Comparison of ENCODE assay signal across 8 cellular contexts in the genomic region with DNA sequence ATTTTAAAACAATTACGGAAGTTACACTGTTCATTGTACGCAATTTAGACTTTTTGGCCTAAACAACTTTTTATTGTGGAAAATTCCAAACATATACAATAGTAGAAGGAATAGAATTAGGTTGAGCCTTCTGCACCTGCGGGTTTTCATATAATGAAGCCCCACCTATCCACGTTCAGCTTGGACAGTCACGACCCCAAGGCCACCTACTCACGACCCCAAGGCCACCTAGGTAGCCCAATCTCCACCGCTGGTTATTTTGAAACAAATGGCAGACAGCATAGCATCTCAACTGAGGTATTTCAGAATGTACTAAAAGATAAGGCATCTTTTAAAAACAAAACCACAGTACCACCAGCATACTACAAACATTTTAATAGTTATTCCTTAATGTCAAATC. TPM values are rescaled to one million over a fixed set of nuclear protein-coding genes. Genes with fewer than 3 reads are reported as not detected.
A peak's percentile ranks its signal among the peaks of the same experiment; 100 is the strongest.
DNase-seq lines count a peak whose midpoint lies in the region; ATAC-seq and TF ChIP-seq lines count a peak whose summit lies in the region.

No MANE protein-coding gene starts in this region.

- no peaks in the 10 kb centered on the region for H3K36me3 ChIP-seq in left ventricle myocardium inferior
- H3K36me3 ChIP-seq in breast epithelium, result no peaks in the 10 kb centered on the region
- H3K36me3 ChIP-seq in uterus, result no peaks in the 10 kb centered on the region

- intact Hi-C loops in left ventricle myocardium inferior (cut with micrococcal nuclease), result no loop called here
- intact Hi-C loops in Right ventricle myocardium superior (cut with DNase I), result no loop called here
- intact Hi-C loops in breast epithelium (cut with DNase I; ENCODE audit: low total_unique reads), result no loop called here
- intact Hi-C loops in uterus (cut with DNase I; ENCODE audit: low total_unique reads), result no loop called here

- no peak for DNase-seq in left ventricle myocardium inferior
- no peak for DNase-seq in Right ventricle myocardium superior
- no peak for DNase-seq in breast epithelium (ENCODE audit: low spot score in 2 of 2)
- no peak for DNase-seq in uterus
- no peak for DNase-seq in HuH-7 (ENCODE audit: low spot score)
- DNase-seq in NCI-H1930 (lab: John Stamatoyannopoulos, UW), result no peak

- TF ChIP-seq POLR2A in breast epithelium (IDR thresholded peaks at IDR 0.05), result no peak
- no peak for TF ChIP-seq POLR2A in uterus (IDR thresholded peaks at IDR 0.05)

- H3K4me3 ChIP-seq in left ventricle myocardium inferior, result peak overlapping the region; percentile 95
- peak overlapping the region; percentile 76 to 92 (median 80) for H3K4me3 ChIP-seq in breast epithelium
- H3K4me3 ChIP-seq in mononuclear cell (ENCODE audit: low read length), result peak overlapping the region; percentile 89
- H3K4me3 ChIP-seq in uterus, result peak overlapping the region; percentile 84

- H3K27me3 ChIP-seq in left ventricle myocardium inferior (ENCODE audit: low read depth) (no peaks in the 10 kb centered on the region), breast epithelium (no peaks in the 10 kb centered on the region), mononuclear cell (ENCODE audit: insufficient read depth, low read length) (no peaks in the 10 kb centered on the region), uterus (no peaks in the 10 kb centered on the region)

- peak overlapping the region; percentile 92 for H3K27ac ChIP-seq in left ventricle myocardium inferior (replicated peaks)
- peak overlapping the region; percentile 82 to 94 for H3K27ac ChIP-seq in breast epithelium
- peak overlapping the region; percentile 94 for H3K27ac ChIP-seq in uterus

- H3K9me3 ChIP-seq in left ventricle myocardium inferior (replicated peaks), result no peaks in the 10 kb centered on the region
- no peaks in the 10 kb centered on the region for H3K9me3 ChIP-seq in breast epithelium
- H3K9me3 ChIP-seq in mononuclear cell (ENCODE audit: low read depth, low read length), result no peaks in the 10 kb centered on the region
- no peaks in the 10 kb centered on the region for H3K9me3 ChIP-seq in uterus

- ATAC-seq in Right ventricle myocardium superior (ENCODE audit: poor library complexity) (no peak), GM18873 (IDR thresholded peaks at IDR 0.05; ENCODE audit: low FRiP score, unreplicated experiment) (no peak)

- TF ChIP-seq CTCF in left ventricle myocardium inferior (IDR thresholded peaks at IDR 0.05; ENCODE audit: borderline replicate concordance) (no peak), breast epithelium (IDR thresholded peaks at IDR 0.05) (no peak), uterus (IDR thresholded peaks at IDR 0.05) (no peak)

- H3K4me1 ChIP-seq in left ventricle myocardium inferior, result peaks cover 81% of the 10 kb centered on the region
- H3K4me1 ChIP-seq in breast epithelium, result peaks cover 0 to 5% of the 10 kb centered on the region in 2 donors
- peaks cover 79% of the 10 kb centered on the region for H3K4me1 ChIP-seq in mononuclear cell (ENCODE audit: insufficient read depth, low read length)
- H3K4me1 ChIP-seq in uterus, result peaks cover 5% of the 10 kb centered on the region in 2 donors

RNA-seq across cellular contexts. Expression of a gene that starts 0.6 kb away (rescaled TPM):
- 6.6 TPM for total RNA-seq in left ventricle myocardium inferior
- 9.9 TPM for total RNA-seq in Right ventricle myocardium superior
- 10 to 100 TPM; 18.4 to 34.4 (median 24.1) TPM for total RNA-seq in breast epithelium
- total RNA-seq in mononuclear cell, result 246 TPM
- total RNA-seq in uterus, result 10 to 100 TPM; 14.9 to 77.0 (median 23.9) TPM

RNA-seq across cellular contexts. Expression of a gene that starts 28.2 kb away (rescaled TPM):
- total RNA-seq in left ventricle myocardium inferior (0.16 TPM), Right ventricle myocardium superior (0.24 TPM), breast epithelium (under 1 TPM; 0.44 to 0.80 (median 0.66) TPM), mononuclear cell (0.52 TPM), uterus (1 to 10 TPM in 1 of 4 donors, under 1 TPM in 1, not detected in 2; 0.58 to 2.8 TPM)

RNA-seq across cellular contexts. Expression of a gene that starts 58.0 kb away (rescaled TPM):
- total RNA-seq in left ventricle myocardium inferior (119 TPM), Right ventricle myocardium superior (105 TPM), breast epithelium (100 to 1,000 TPM; 123 to 162 (median 149) TPM), mononuclear cell (211 TPM), uterus (100 to 1,000 TPM in 3 of 4 donors, 10 to 100 TPM in 1; 51.5 to 136 (median 112) TPM)
